Comparison of ENCODE assay signal across 20 cellular contexts in genomic region chr4:100816646-100817045, GRCh38.
"Had no signal": no experiment of that assay in that cellular context is flagged by ENCODE, and none has a peak within 500 bp of the region (broad histone marks: within the 10 kb centered on the region; RNA-seq: fewer than 3 reads in every experiment).

No MANE protein-coding gene starts in this region.

- H2AFZ ChIP-seq: parathyroid adenoma had no signal

- DNase-seq: activated CD4-positive, alpha-beta T cell treated with anti-CD3 and anti-CD28 coated beads for 1 hour; activated CD4-positive, alpha-beta T cell treated with anti-CD3 and anti-CD28 coated beads, Interleukin-2, amount 50 U/mL, for 4 hours; activated naive CD4-positive, alpha-beta T cell treated with anti-CD3 and anti-CD28 coated beads, Interleukin-2, amount 10 ng/mL, durations not matched to agents 7 days and 5 days; activated T-cell treated with anti-CD3 and anti-CD28 coated beads for 4 hours; central memory CD4-positive, alpha-beta T cell; colonic mucosa; esophagus squamous epithelium; head of caudate nucleus; immature natural killer cell; naive B cell; sigmoid colon; spleen; stomach; T-helper 1 cell; T1000 had no signal

- H3K4me3 Mint-ChIP-seq: activated naive CD4-positive, alpha-beta T cell treated with anti-CD3 and anti-CD28 coated beads, Interleukin-2, amount 10 ng/mL, durations not matched to agents 7 days and 5 days; activated T-helper 17 cell treated with anti-CD3 and anti-CD28 coated beads, Interleukin-2, amount 50 U/mL, for 72 hours; immature natural killer cell; naive B cell had no signal

- H3K27me3 Mint-ChIP-seq: activated naive CD4-positive, alpha-beta T cell treated with anti-CD3 and anti-CD28 coated beads, Interleukin-2, amount 10 ng/mL, durations not matched to agents 7 days and 5 days; activated T-helper 17 cell treated with anti-CD3 and anti-CD28 coated beads, Interleukin-2, amount 50 U/mL, for 72 hours had no signal

- H3K36me3 Mint-ChIP-seq: activated naive CD4-positive, alpha-beta T cell treated with anti-CD3 and anti-CD28 coated beads, Interleukin-2, amount 10 ng/mL, durations not matched to agents 7 days and 5 days; immature natural killer cell; naive B cell had no signal

- H3K4me1 Mint-ChIP-seq: activated naive CD4-positive, alpha-beta T cell treated with anti-CD3 and anti-CD28 coated beads, Interleukin-2, amount 10 ng/mL, durations not matched to agents 7 days and 5 days; activated T-helper 17 cell treated with anti-CD3 and anti-CD28 coated beads, Interleukin-2, amount 50 U/mL, for 72 hours; immature natural killer cell; naive B cell had no signal

- H3K9me3 ChIP-seq: colonic mucosa, esophagus squamous epithelium, neutrophil, sigmoid colon, spleen, stomach, thoracic aorta had no signal

- H3K27me3 ChIP-seq: colonic mucosa, esophagus squamous epithelium, neutrophil, sigmoid colon, spleen, stomach had no signal

- H3K79me2 ChIP-seq: parathyroid adenoma had no signal

- H3K9me3 Mint-ChIP-seq: activated naive CD4-positive, alpha-beta T cell treated with anti-CD3 and anti-CD28 coated beads, Interleukin-2, amount 10 ng/mL, durations not matched to agents 7 days and 5 days; activated T-helper 17 cell treated with anti-CD3 and anti-CD28 coated beads, Interleukin-2, amount 50 U/mL, for 72 hours; immature natural killer cell had no signal

- H3K27ac ChIP-seq: colonic mucosa, esophagus squamous epithelium, neutrophil, parathyroid adenoma, sigmoid colon, spleen, stomach, thoracic aorta, VCaP had no signal

- H3K27ac Mint-ChIP-seq: activated naive CD4-positive, alpha-beta T cell treated with anti-CD3 and anti-CD28 coated beads, Interleukin-2, amount 10 ng/mL, durations not matched to agents 7 days and 5 days; activated T-helper 17 cell treated with anti-CD3 and anti-CD28 coated beads, Interleukin-2, amount 50 U/mL, for 72 hours; immature natural killer cell; naive B cell had no signal

- H3K9ac ChIP-seq: parathyroid adenoma had no signal

- H3K4me1 ChIP-seq: colonic mucosa, esophagus squamous epithelium, parathyroid adenoma, sigmoid colon, spleen, stomach had no signal

- H3K36me3 ChIP-seq: colonic mucosa, esophagus squamous epithelium, neutrophil, sigmoid colon, spleen, stomach, thoracic aorta had no signal

- ATAC-seq: activated T-helper 17 cell treated with anti-CD3 and anti-CD28 coated beads, Interleukin-2, amount 50 U/mL, for 72 hours had no signal

- H3K4me3 ChIP-seq: colonic mucosa, esophagus squamous epithelium, sigmoid colon, spleen, stomach, thoracic aorta had no signal
